In the genomic region with DNA sequence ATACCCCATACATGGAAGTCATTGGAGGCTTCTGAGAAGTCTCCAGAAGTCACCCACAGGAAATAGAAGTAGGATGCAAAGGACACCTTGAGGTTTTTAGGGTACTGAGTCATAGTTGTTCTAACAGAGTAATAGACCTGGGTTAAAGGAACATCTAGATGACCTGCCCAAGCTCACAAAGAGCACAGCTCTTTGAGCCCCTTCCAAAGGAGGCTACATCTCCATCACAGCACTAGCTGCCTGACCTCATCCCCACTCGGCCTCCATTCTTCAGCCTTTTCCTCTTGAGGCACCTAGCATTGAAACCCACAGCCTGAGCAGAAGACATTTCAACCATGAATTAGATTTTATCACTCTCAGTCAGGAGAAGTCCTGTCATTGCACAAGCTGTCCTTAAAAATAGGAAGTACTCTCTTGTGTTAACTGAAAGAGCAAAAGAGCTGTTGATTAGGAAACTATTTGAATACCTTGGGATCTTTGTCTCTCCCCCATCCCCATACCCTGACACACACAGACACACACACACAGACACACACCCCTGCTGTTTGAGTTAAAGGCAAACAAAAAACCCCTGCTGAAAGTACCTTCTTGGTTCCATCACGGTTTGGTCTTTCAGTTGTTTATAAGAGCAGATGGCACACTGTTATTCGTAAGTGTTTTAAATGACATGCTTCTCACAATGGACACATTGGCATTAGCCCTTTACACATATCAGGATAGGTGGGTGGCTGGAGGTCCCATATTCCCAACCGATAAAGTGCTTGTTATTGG, we compare ENCODE assay signal across 10 cellular contexts.
DNase-seq lines count a peak whose midpoint lies in the region; ATAC-seq lines count a peak whose summit lies in the region.
"Had no signal": no experiment of that assay in that cellular context is flagged by ENCODE, and none has a peak within 500 bp of the region (broad histone marks: within the 10 kb centered on the region; RNA-seq: fewer than 3 reads in every experiment).

No MANE protein-coding gene starts in this region.

- DNase-seq in activated gamma-delta T cell treated with Interleukin-2 at 50 U/mL for 16 hours (peak; percentile 22), activated gamma-delta T cell (lab: John Stamatoyannopoulos, UW) (no peak), OCI-M1 (lab: John Stamatoyannopoulos, UW) (peak; percentile 89), germinal center (ENCODE audit: low spot score) (no peak)
- peak; percentile 10 for DNase-seq in activated naive CD8-positive, alpha-beta T cell treated with anti-CD3 and anti-CD28 coated beads, Interleukin-2, amount 50 U/mL, for 24 hours
- DNase-seq: brain microvascular endothelial cell, NCI-H510A treated with DMSO at 0.1 percent for 48 hours had no signal

- H3K27ac Mint-ChIP-seq in activated naive CD8-positive, alpha-beta T cell treated with anti-CD3 and anti-CD28 coated beads, Interleukin-2, amount 50 U/mL, for 24 hours = peak overlapping the region; percentile 76
- H3K27ac Mint-ChIP-seq in stimulated activated memory B cell treated with anti-CD40 and anti-IgM and Interleukin-4, amounts not matched to agents 10 μg/mL and 1 μg/mL and 100 μg/mL, for 72 hours = no peak overlapping the region

- H3K36me3 Mint-ChIP-seq in activated naive CD8-positive, alpha-beta T cell treated with anti-CD3 and anti-CD28 coated beads, Interleukin-2, amount 50 U/mL, for 24 hours (ENCODE audit: low read depth) = peaks cover 36% of the 10 kb centered on the region
- H3K36me3 Mint-ChIP-seq in stimulated activated memory B cell treated with anti-CD40 and anti-IgM and Interleukin-4, amounts not matched to agents 10 μg/mL and 1 μg/mL and 100 μg/mL, for 72 hours = peaks cover 58% of the 10 kb centered on the region

- no peaks in the 10 kb centered on the region for H3K9me3 Mint-ChIP-seq in activated naive CD8-positive, alpha-beta T cell treated with anti-CD3 and anti-CD28 coated beads, Interleukin-2, amount 50 U/mL, for 24 hours
- H3K9me3 Mint-ChIP-seq in stimulated activated memory B cell treated with anti-CD40 and anti-IgM and Interleukin-4, amounts not matched to agents 10 μg/mL and 1 μg/mL and 100 μg/mL, for 72 hours = no peaks in the 10 kb centered on the region

- peak; percentile 97 for ATAC-seq in activated naive CD8-positive, alpha-beta T cell treated with anti-CD3 and anti-CD28 coated beads, Interleukin-2, amount 50 U/mL, for 24 hours
- peak; percentile 36 for ATAC-seq in stimulated activated memory B cell treated with anti-CD40 and anti-IgM and Interleukin-4, amounts not matched to agents 10 μg/mL and 1 μg/mL and 100 μg/mL, for 72 hours
- ATAC-seq in GM18873 (IDR thresholded peaks at IDR 0.05; ENCODE audit: low FRiP score, unreplicated experiment) (no peak), HG03196 (IDR thresholded peaks at IDR 0.05; ENCODE audit: unreplicated experiment) (no peak)

- peaks cover 29% of the 10 kb centered on the region for H3K4me1 Mint-ChIP-seq in activated naive CD8-positive, alpha-beta T cell treated with anti-CD3 and anti-CD28 coated beads, Interleukin-2, amount 50 U/mL, for 24 hours
- peaks cover 6% of the 10 kb centered on the region for H3K4me1 Mint-ChIP-seq in stimulated activated memory B cell treated with anti-CD40 and anti-IgM and Interleukin-4, amounts not matched to agents 10 μg/mL and 1 μg/mL and 100 μg/mL, for 72 hours

- H3K4me3 Mint-ChIP-seq in activated naive CD8-positive, alpha-beta T cell treated with anti-CD3 and anti-CD28 coated beads, Interleukin-2, amount 50 U/mL, for 24 hours = peak overlapping the region; percentile 9
- H3K4me3 Mint-ChIP-seq in stimulated activated memory B cell treated with anti-CD40 and anti-IgM and Interleukin-4, amounts not matched to agents 10 μg/mL and 1 μg/mL and 100 μg/mL, for 72 hours = no peak overlapping the region

- H3K27me3 Mint-ChIP-seq in activated naive CD8-positive, alpha-beta T cell treated with anti-CD3 and anti-CD28 coated beads, Interleukin-2, amount 50 U/mL, for 24 hours = no peaks in the 10 kb centered on the region
- no peaks in the 10 kb centered on the region for H3K27me3 Mint-ChIP-seq in stimulated activated memory B cell treated with anti-CD40 and anti-IgM and Interleukin-4, amounts not matched to agents 10 μg/mL and 1 μg/mL and 100 μg/mL, for 72 hours

Comparison
In these comparisons a context has a peak if more than half of its experiments do, and no peak if none do; other contexts are left out.
1. DNase-seq: peak in activated gamma-delta T cell treated with Interleukin-2 at 50 U/mL for 16 hours (single experiment), OCI-M1 (single experiment) and activated naive CD8-positive, alpha-beta T cell treated with anti-CD3 and anti-CD28 coated beads, Interleukin-2, amount 50 U/mL, for 24 hours (single experiment); none in activated gamma-delta T cell (single experiment) and germinal center (single experiment).
2. ATAC-seq: peak in activated naive CD8-positive, alpha-beta T cell treated with anti-CD3 and anti-CD28 coated beads, Interleukin-2, amount 50 U/mL, for 24 hours (single experiment) and stimulated activated memory B cell treated with anti-CD40 and anti-IgM and Interleukin-4, amounts not matched to agents 10 μg/mL and 1 μg/mL and 100 μg/mL, for 72 hours (single experiment); none in GM18873 (single experiment) and HG03196 (single experiment).